20 cellular contexts compared by ENCODE assay signal in the genomic region with DNA sequence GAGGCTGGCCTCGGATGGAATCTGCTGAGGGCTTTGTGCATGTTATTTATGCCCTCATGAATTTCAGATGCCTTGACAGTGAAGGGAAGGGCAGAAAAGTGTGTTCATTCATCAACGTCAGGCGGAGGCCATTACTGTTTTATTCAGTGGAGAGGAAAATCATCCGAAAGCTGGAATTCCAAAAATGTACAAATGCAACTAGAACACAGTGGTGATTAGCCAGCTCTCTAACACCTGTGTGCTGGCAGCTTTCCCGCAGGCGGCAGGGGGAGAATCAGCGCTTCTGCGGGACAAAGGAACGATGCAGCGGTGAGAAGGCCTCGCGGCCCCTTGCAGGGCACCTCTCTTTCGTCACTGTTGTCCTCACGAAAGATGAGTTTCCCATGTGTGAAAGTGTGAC.
A peak's percentile ranks its signal among the peaks of the same experiment; 100 is the strongest.
DNase-seq lines count a peak whose midpoint lies in the region; ATAC-seq and TF ChIP-seq lines count a peak whose summit lies in the region.
"Had no signal": no experiment of that assay in that cellular context is flagged by ENCODE, and none has a peak within 500 bp of the region (broad histone marks: within the 10 kb centered on the region; RNA-seq: fewer than 3 reads in every experiment).

No MANE protein-coding gene starts in this region.

- CTCF ChIA-PET in activated CD8-positive, alpha-beta T cell treated with anti-CD3 and anti-CD28 coated beads, Interleukin-2, amount 10 ng/mL, durations not matched to agents 7 days and 5 days (lab: Charles Lee), result no interaction called here

- H3K27me3 ChIP-seq in neural progenitor cell (no peaks in the 10 kb centered on the region), right cardiac atrium (ENCODE audit: control insufficient read depth, insufficient read depth) (no peaks in the 10 kb centered on the region)

- H3K27me3 Mint-ChIP-seq in brain (peaks cover 2% of the 10 kb centered on the region), neural progenitor cell (ENCODE audit: insufficient read depth, low read depth) (no peaks in the 10 kb centered on the region)
- no peaks in the 10 kb centered on the region for H3K27me3 Mint-ChIP-seq in activated CD8-positive, alpha-beta T cell treated with anti-CD3 and anti-CD28 coated beads, Interleukin-2, amount 10 ng/mL, durations not matched to agents 7 days and 5 days (ENCODE audit: low read depth)
- H3K27me3 Mint-ChIP-seq: CD4-positive, alpha-beta T cell had no signal

- peaks cover 3% of the 10 kb centered on the region for H3F3A ChIP-seq in neural progenitor cell (ENCODE audit: low read depth)

- H3K4me2 ChIP-seq in neural progenitor cell, result no peak overlapping the region
- H3K4me2 ChIP-seq: KMS-11 had no signal

- no peak for TF ChIP-seq CTCF in brain (conservative IDR thresholded peaks at IDR 0.05)
- no peak for TF ChIP-seq CTCF in neural progenitor cell (IDR thresholded peaks at IDR 0.05)

- POLR2A ChIA-PET in activated CD8-positive, alpha-beta T cell treated with anti-CD3 and anti-CD28 coated beads, Interleukin-2, amount 10 ng/mL, durations not matched to agents 7 days and 5 days (lab: Charles Lee), result no interaction called here

- H3K4me1 ChIP-seq in neural progenitor cell, result peaks cover 10% of the 10 kb centered on the region
- no peaks in the 10 kb centered on the region for H3K4me1 ChIP-seq in right cardiac atrium (ENCODE audit: control insufficient read depth, insufficient read depth, low read length)

- intact Hi-C loops in right cardiac atrium (cut with DNase I), result no loop called here

- H3K36me3 Mint-ChIP-seq in brain (no peaks in the 10 kb centered on the region), neural progenitor cell (no peaks in the 10 kb centered on the region)
- H3K36me3 Mint-ChIP-seq in activated CD8-positive, alpha-beta T cell treated with anti-CD3 and anti-CD28 coated beads, Interleukin-2, amount 10 ng/mL, durations not matched to agents 7 days and 5 days (ENCODE audit: low read depth), result no peaks in the 10 kb centered on the region

- H3K27ac Mint-ChIP-seq in brain (peak overlapping the region in 4 of 5 experiments; percentile 19 to 80 (median 58)), neural progenitor cell (peak overlapping the region; percentile 93)
- no peak overlapping the region for H3K27ac Mint-ChIP-seq in activated CD8-positive, alpha-beta T cell treated with anti-CD3 and anti-CD28 coated beads, Interleukin-2, amount 10 ng/mL, durations not matched to agents 7 days and 5 days
- H3K27ac Mint-ChIP-seq: CD4-positive, alpha-beta T cell had no signal

- H4K20me1 ChIP-seq in neural progenitor cell (ENCODE audit: low read depth), result no peaks in the 10 kb centered on the region

- no peak overlapping the region for H3K9ac ChIP-seq in neural progenitor cell
- H3K9ac ChIP-seq: KMS-11 had no signal

- ATAC-seq in right cardiac atrium, result no peak
- ATAC-seq in GM18498 (IDR thresholded peaks at IDR 0.05; ENCODE audit: unreplicated experiment), result no peak
- ATAC-seq in activated CD8-positive, alpha-beta T cell treated with anti-CD3 and anti-CD28 coated beads, Interleukin-2, amount 10 ng/mL, durations not matched to agents 7 days and 5 days, result no peak
- ATAC-seq: GM12878 had no signal

- DNase-seq in kidney tubule cell (ENCODE audit: low spot score) (peak; percentile 2), neural progenitor cell (ENCODE audit: low spot score) (peak; percentile 63), AG08395 (ENCODE audit: low spot score) (no peak), right cardiac atrium (no peak)
- DNase-seq in activated CD8-positive, alpha-beta T cell treated with anti-CD3 and anti-CD28 coated beads, Interleukin-2, amount 10 ng/mL, durations not matched to agents 7 days and 5 days, result no peak
- DNase-seq: CD4-positive, alpha-beta T cell; COR-L47; DMS79; H9; MV-4-11; NCI-H1105 treated with DMSO at 0.1 percent for 48 hours; NCI-H1694 treated with DMSO at 0.1 percent for 48 hours; NCI-H2081 treated with DMSO at 0.1 percent for 48 hours; NCI-H446 treated with DMSO at 0.1 percent for 48 hours; NCI-H526 treated with DMSO at 0.1 percent for 48 hours; SHP77 had no signal

- peak overlapping the region; percentile 77 for H2AFZ ChIP-seq in neural progenitor cell (replicated peaks)

- H3K36me3 ChIP-seq in neural progenitor cell, result no peaks in the 10 kb centered on the region

- H3K9me3 ChIP-seq in neural progenitor cell (ENCODE audit: low read depth), result peaks cover 5% of the 10 kb centered on the region
- H3K9me3 ChIP-seq in right cardiac atrium (ENCODE audit: control insufficient read depth, low read length), result no peaks in the 10 kb centered on the region

- H3K27ac ChIP-seq in neural progenitor cell, result peak overlapping the region; percentile 59
- H3K27ac ChIP-seq in right cardiac atrium (ENCODE audit: low read length), result no peak overlapping the region
- H3K27ac ChIP-seq: KMS-11 had no signal

- H3K4me1 Mint-ChIP-seq in brain, result peaks cover 15% of the 10 kb centered on the region
- H3K4me1 Mint-ChIP-seq in neural progenitor cell, result peaks cover 13% of the 10 kb centered on the region
- no peaks in the 10 kb centered on the region for H3K4me1 Mint-ChIP-seq in activated CD8-positive, alpha-beta T cell treated with anti-CD3 and anti-CD28 coated beads, Interleukin-2, amount 10 ng/mL, durations not matched to agents 7 days and 5 days (ENCODE audit: low read depth)

- H3K9me3 Mint-ChIP-seq in brain (peaks cover 4 to 20% (median 5%) of the 10 kb centered on the region in 5 experiments), neural progenitor cell (peaks cover 6% of the 10 kb centered on the region)
- H3K9me3 Mint-ChIP-seq in activated CD8-positive, alpha-beta T cell treated with anti-CD3 and anti-CD28 coated beads, Interleukin-2, amount 10 ng/mL, durations not matched to agents 7 days and 5 days (ENCODE audit: insufficient read depth), result no peaks in the 10 kb centered on the region

- 49% methylated on average over 14 of the region's 14 CpGs for WGBS in right cardiac atrium

- H3K4me3 ChIP-seq in neural progenitor cell (no peak overlapping the region), right cardiac atrium (ENCODE audit: low read length) (no peak overlapping the region)
- H3K4me3 ChIP-seq: GM12878 had no signal

- no peaks in the 10 kb centered on the region for H3K79me2 ChIP-seq in neural progenitor cell (ENCODE audit: low read depth)

- H3K4me3 Mint-ChIP-seq in brain (no peak overlapping the region), neural progenitor cell (no peak overlapping the region)
- H3K4me3 Mint-ChIP-seq in activated CD8-positive, alpha-beta T cell treated with anti-CD3 and anti-CD28 coated beads, Interleukin-2, amount 10 ng/mL, durations not matched to agents 7 days and 5 days, result no peak overlapping the region
- H3K4me3 Mint-ChIP-seq: CD4-positive, alpha-beta T cell; H9 had no signal

Comparison
In these comparisons a context has a peak if more than half of its experiments do, and no peak if none do; other contexts are left out.
1. DNase-seq: peak in kidney tubule cell (single experiment) and neural progenitor cell (single experiment); none in AG08395 (single experiment), right cardiac atrium (0 of 3) and activated CD8-positive, alpha-beta T cell treated with anti-CD3 and anti-CD28 coated beads, Interleukin-2, amount 10 ng/mL, durations not matched to agents 7 days and 5 days (single experiment).